ENCODE assay signal across 6 cellular contexts in the genomic region with DNA sequence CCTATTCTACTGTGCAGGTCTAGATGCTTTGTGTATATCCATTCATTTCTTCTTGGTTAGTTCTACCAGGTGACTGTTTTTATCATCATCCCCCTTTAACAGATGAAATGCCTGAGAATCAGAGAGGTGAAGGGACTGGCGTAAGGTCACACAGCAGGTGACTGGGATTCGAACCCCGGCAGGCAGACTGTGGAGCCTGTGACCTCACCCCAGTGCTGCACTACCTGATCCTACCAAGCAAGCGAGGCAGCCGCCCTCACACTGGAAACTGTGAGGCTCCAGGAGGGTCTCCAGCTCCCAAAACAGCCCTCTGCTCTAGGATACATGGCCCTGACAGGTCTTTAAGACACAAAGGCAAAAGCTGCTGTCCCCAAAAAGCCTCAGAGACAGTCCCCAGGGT.
"Had no signal": no experiment of that assay in that cellular context is flagged by ENCODE, and none has a peak within 500 bp of the region (broad histone marks: within the 10 kb centered on the region; RNA-seq: fewer than 3 reads in every experiment).

No MANE protein-coding gene starts in this region.

- DNase-seq: IMR-90, KBM-7, KG1 had no signal

- H3K9ac ChIP-seq: KMS-11 had no signal

- H3K27ac ChIP-seq: HL-60, KMS-11 had no signal

- FAIRE-seq: HTR-8/SVneo had no signal

- H3K4me2 ChIP-seq: KMS-11 had no signal
